In genomic region chr7:29563590-29564454, GRCh38 we compare ENCODE assay signal across 1 cellular context.
TF ChIP-seq lines count a peak whose summit lies in the region.

Gene PRR15, plus strand, starts transcription at chr7:29563835. Its CDS starts 2,495 bp downstream, at chr7:29566330.

TF ChIP-seq in HepG2, 621 proteins besides CTCF, POLR2A, EP300 and RAD21 (continued from another document and continues in another):
- TF ChIP-seq DZIP1 (CRISPR knock-in tag; IDR thresholded peaks at IDR 0.05) (peak; percentile 82; the same call in 1 of the 2 replicates), CC2D1A (CRISPR knock-in tag; IDR thresholded peaks at IDR 0.05) (no peak), KLF6 (CRISPR knock-in tag; IDR thresholded peaks at IDR 0.05) (0 out of 2 replicates have a peak, but pooled peaks have one; percentile 4), HOXA3 (CRISPR knock-in tag; IDR thresholded peaks at IDR 0.05) (no peak; the same call in none of the 2 replicates), ZSCAN20 (CRISPR knock-in tag; IDR thresholded peaks at IDR 0.05; ENCODE audit: borderline replicate concordance) (no peak), BATF2 (CRISPR knock-in tag; IDR thresholded peaks at IDR 0.05) (0 out of 2 replicates have a peak, but pooled peaks have one; percentile 59), RBM22 (optimal IDR thresholded peaks at IDR 0.05; ENCODE audit: low read length) (no peak), PAX8 (CRISPR knock-in tag; IDR thresholded peaks at IDR 0.05; ENCODE audit: borderline replicate concordance) (no peak), NCOR1 (IDR thresholded peaks at IDR 0.05; ENCODE audit: borderline replicate concordance, low read length) (no peak), FUBP1 (CRISPR knock-in tag; IDR thresholded peaks at IDR 0.05; ENCODE audit: borderline replicate concordance) (no peak), POLR2AphosphoS2 (IDR thresholded peaks at IDR 0.05; ENCODE audit: low read depth, low read length) (no peak), SMYD3 (CRISPR knock-in tag; IDR thresholded peaks at IDR 0.05) (peak; percentile 72; the same call in 1 of the 2 replicates), POGK (CRISPR knock-in tag; conservative IDR thresholded peaks at IDR 0.05) (peak; percentile 29; the same call in 1 of the 2 replicates), THAP7 (CRISPR knock-in tag; IDR thresholded peaks at IDR 0.05) (no peak), ZNF264 (CRISPR knock-in tag; IDR thresholded peaks at IDR 0.05) (no peak), ZNF138 (CRISPR knock-in tag; IDR thresholded peaks at IDR 0.05; ENCODE audit: low read depth) (peak; percentile 72; the same call in 1 of the 2 replicates), POLR2AphosphoS5 (IDR thresholded peaks at IDR 0.05; ENCODE audit: low read depth, low read length) (peak; percentile 63; the same call in 1 of the 2 replicates), ZNF75D (CRISPR knock-in tag; IDR thresholded peaks at IDR 0.05; ENCODE audit: borderline replicate concordance) (no peak), PRPF4 (IDR thresholded peaks at IDR 0.05; ENCODE audit: low read depth, low read length, poor library complexity, severe bottlenecking) (no peak), TGIF2 (CRISPR knock-in tag; IDR thresholded peaks at IDR 0.05) (peak; percentile 51; the same call in 1 of the 2 replicates), TRIM24 (CRISPR knock-in tag; IDR thresholded peaks at IDR 0.05) (no peak), KLF16 (CRISPR knock-in tag; IDR thresholded peaks at IDR 0.05) (0 out of 4 replicates have a peak, but pooled peaks of 1 of the 2 experiments have one; percentile 11), BCLAF1 (IDR thresholded peaks at IDR 0.05) (no peak), ADNP (CRISPR knock-in tag; IDR thresholded peaks at IDR 0.05) (no peak), PRDM15 (CRISPR knock-in tag; IDR thresholded peaks at IDR 0.05) (peak; percentile 26; the same call in 1 of the 2 replicates), MXD4 (CRISPR knock-in tag; IDR thresholded peaks at IDR 0.05) (no peak), KLF9 (CRISPR knock-in tag; IDR thresholded peaks at IDR 0.05; ENCODE audit: low read depth) (no peak), POLR2G (IDR thresholded peaks at IDR 0.05; ENCODE audit: low read depth, low read length) (peak; percentile 67), ZBTB7B (CRISPR knock-in tag; IDR thresholded peaks at IDR 0.05) (peak; percentile 25; the same call in 1 of the 2 replicates), ZC3H4 (CRISPR knock-in tag; IDR thresholded peaks at IDR 0.05; ENCODE audit: borderline replicate concordance) (no peak), ZFY (CRISPR knock-in tag; IDR thresholded peaks at IDR 0.05) (peak; percentile 77), ZNF800 (CRISPR knock-in tag; IDR thresholded peaks at IDR 0.05) (peak; percentile 76), RNF219 (CRISPR knock-in tag; IDR thresholded peaks at IDR 0.05) (no peak), HDAC2 (CRISPR knock-in tag; IDR thresholded peaks at IDR 0.05) (no peak), HOXD1 (CRISPR knock-in tag; IDR thresholded peaks at IDR 0.05) (no peak), ZNF430 (CRISPR knock-in tag; IDR thresholded peaks at IDR 0.05) (peak; percentile 26; the same call in 1 of the 2 replicates), MEIS2 (CRISPR knock-in tag; IDR thresholded peaks at IDR 0.05) (no peak), MIXL1 (CRISPR knock-in tag; IDR thresholded peaks at IDR 0.05) (no peak), DR1 (CRISPR knock-in tag; IDR thresholded peaks at IDR 0.05) (peak; percentile 68; the same call in 1 of the 2 replicates), ZNF770 (CRISPR knock-in tag; IDR thresholded peaks at IDR 0.05) (no peak)
